In the genomic region with DNA sequence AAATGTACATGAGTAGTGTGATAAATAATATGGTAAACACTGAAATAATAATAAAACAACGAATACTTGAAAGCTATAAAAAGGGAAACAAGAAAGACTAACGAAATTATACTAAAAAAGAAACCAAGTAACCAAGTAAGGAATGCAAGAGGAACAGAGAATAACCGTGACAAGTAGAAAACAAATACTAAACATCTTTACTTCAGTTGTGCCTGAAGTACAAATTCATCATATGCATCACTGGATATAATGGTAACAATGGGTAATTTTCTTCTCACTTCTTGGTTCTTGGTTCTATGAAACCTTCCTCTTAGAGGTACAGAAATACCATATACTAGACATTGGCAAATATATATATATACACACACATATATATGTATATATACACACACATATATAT, we compare ENCODE assay signal across 10 cellular contexts.
DNase-seq lines count a peak whose midpoint lies in the region; ATAC-seq and TF ChIP-seq lines count a peak whose summit lies in the region.
"Had no signal": no experiment of that assay in that cellular context is flagged by ENCODE, and none has a peak within 500 bp of the region (broad histone marks: within the 10 kb centered on the region; RNA-seq: fewer than 3 reads in every experiment).

No MANE protein-coding gene starts in this region.

- H3K36me3 ChIP-seq in endodermal cell (ENCODE audit: control insufficient read depth, insufficient read depth, low read length) (no peaks in the 10 kb centered on the region), Peyer's patch (no peaks in the 10 kb centered on the region)
- H3K36me3 ChIP-seq in effector memory CD4-positive, alpha-beta T cell (ENCODE audit: control insufficient read depth, insufficient read depth, low read length), result no peaks in the 10 kb centered on the region

- DNase-seq in naive B cell, result peak; percentile 45
- no peak for DNase-seq in endodermal cell
- DNase-seq in RKO (ENCODE audit: low spot score), result no peak
- no peak for DNase-seq in effector memory CD4-positive, alpha-beta T cell
- no peak for DNase-seq in Peyer's patch
- DNase-seq: dermis blood vessel endothelial cell; stimulated activated CD4-positive, alpha-beta T cell treated with anti-CD3 and anti-CD28 coated beads, Interleukin-12 subunit alpha, Interleukin-12 subunit beta, amount 100 ng/mL, for 4 hours had no signal

- ATAC-seq in GM19043 (IDR thresholded peaks at IDR 0.05; ENCODE audit: low read depth, unreplicated experiment) (peak; percentile 81), GM21825 (IDR thresholded peaks at IDR 0.05; ENCODE audit: unreplicated experiment) (peak; percentile 72), HG03175 (IDR thresholded peaks at IDR 0.05; ENCODE audit: unreplicated experiment) (peak; percentile 79), naive B cell (ENCODE audit: low read depth in 2 of 2) (peak; percentile 94)

- H3K4me1 ChIP-seq in endodermal cell (ENCODE audit: control insufficient read depth, insufficient read depth, low read length) (no peaks in the 10 kb centered on the region), Peyer's patch (no peaks in the 10 kb centered on the region)
- H3K4me1 ChIP-seq in effector memory CD4-positive, alpha-beta T cell (ENCODE audit: control insufficient read depth, insufficient read depth, low read length, poor library complexity, severe bottlenecking), result no peaks in the 10 kb centered on the region

- H3K9ac ChIP-seq in endodermal cell (ENCODE audit: extremely low read depth, low read length, poor library complexity, severe bottlenecking), result no peak overlapping the region

- H3K4me3 ChIP-seq in endodermal cell (ENCODE audit: low read length), result no peak overlapping the region
- H3K4me3 ChIP-seq in effector memory CD4-positive, alpha-beta T cell (ENCODE audit: insufficient read depth, low read depth, low read length, poor library complexity, severe bottlenecking), result no peak overlapping the region
- H3K4me3 ChIP-seq in Peyer's patch, result no peak overlapping the region

- TF ChIP-seq POLR2A in Peyer's patch (IDR thresholded peaks at IDR 0.05), result no peak

- H3K27me3 ChIP-seq in endodermal cell (ENCODE audit: control insufficient read depth, insufficient read depth, low read length, poor library complexity, severe bottlenecking) (no peaks in the 10 kb centered on the region), Peyer's patch (no peaks in the 10 kb centered on the region)
- H3K27me3 ChIP-seq in effector memory CD4-positive, alpha-beta T cell (replicated peaks; ENCODE audit: control insufficient read depth, insufficient read depth, low read length, poor library complexity, severe bottlenecking), result no peaks in the 10 kb centered on the region

- H3K9me3 ChIP-seq in endodermal cell (ENCODE audit: control insufficient read depth, low read length) (no peaks in the 10 kb centered on the region), Peyer's patch (no peaks in the 10 kb centered on the region)
- no peaks in the 10 kb centered on the region for H3K9me3 ChIP-seq in effector memory CD4-positive, alpha-beta T cell (ENCODE audit: control insufficient read depth, low read length)

- no peak overlapping the region for H3K27ac ChIP-seq in endodermal cell (ENCODE audit: low read depth, low read length)
- no peak overlapping the region for H3K27ac ChIP-seq in effector memory CD4-positive, alpha-beta T cell (ENCODE audit: insufficient read depth, low read length, poor library complexity, severe bottlenecking)
- no peak overlapping the region for H3K27ac ChIP-seq in Peyer's patch

- no peak for TF ChIP-seq CTCF in endodermal cell (conservative IDR thresholded peaks at IDR 0.05)
- TF ChIP-seq CTCF in Peyer's patch (IDR thresholded peaks at IDR 0.05), result no peak

- H3K27me3 Mint-ChIP-seq in naive B cell (peaks cover 7 to 23% (median 13%) of the 10 kb centered on the region in 3 donors), endodermal cell (ENCODE audit: insufficient read depth) (no peaks in the 10 kb centered on the region)

- WGBS in endodermal cell (ENCODE audit: insufficient coverage in 1 of 2, insufficient read length in 1 of 2), 2 experiments, result 96% methylated on average over 3 of the region's 3 CpGs; no CpG with 5 or more reads in 1 of the 2 experiments

- no peaks in the 10 kb centered on the region for H3K36me3 Mint-ChIP-seq in naive B cell
- no peaks in the 10 kb centered on the region for H3K36me3 Mint-ChIP-seq in endodermal cell (ENCODE audit: low read depth)

- H3K27ac Mint-ChIP-seq in naive B cell, result no peak overlapping the region
- no peak overlapping the region for H3K27ac Mint-ChIP-seq in endodermal cell

- peak overlapping the region in 2 of 8 donors; percentile 7 to 61 for H3K4me3 Mint-ChIP-seq in naive B cell
- H3K4me3 Mint-ChIP-seq in endodermal cell, result no peak overlapping the region

- H3K9me3 Mint-ChIP-seq in naive B cell (peaks cover 0 to 4% (median 0%) of the 10 kb centered on the region in 7 donors), endodermal cell (no peaks in the 10 kb centered on the region)

- H3K4me1 Mint-ChIP-seq in naive B cell (peaks cover 12 to 33% (median 25%) of the 10 kb centered on the region in 3 donors), endodermal cell (no peaks in the 10 kb centered on the region)
